ENCODE assay signal across 8 cellular contexts in the genomic region with DNA sequence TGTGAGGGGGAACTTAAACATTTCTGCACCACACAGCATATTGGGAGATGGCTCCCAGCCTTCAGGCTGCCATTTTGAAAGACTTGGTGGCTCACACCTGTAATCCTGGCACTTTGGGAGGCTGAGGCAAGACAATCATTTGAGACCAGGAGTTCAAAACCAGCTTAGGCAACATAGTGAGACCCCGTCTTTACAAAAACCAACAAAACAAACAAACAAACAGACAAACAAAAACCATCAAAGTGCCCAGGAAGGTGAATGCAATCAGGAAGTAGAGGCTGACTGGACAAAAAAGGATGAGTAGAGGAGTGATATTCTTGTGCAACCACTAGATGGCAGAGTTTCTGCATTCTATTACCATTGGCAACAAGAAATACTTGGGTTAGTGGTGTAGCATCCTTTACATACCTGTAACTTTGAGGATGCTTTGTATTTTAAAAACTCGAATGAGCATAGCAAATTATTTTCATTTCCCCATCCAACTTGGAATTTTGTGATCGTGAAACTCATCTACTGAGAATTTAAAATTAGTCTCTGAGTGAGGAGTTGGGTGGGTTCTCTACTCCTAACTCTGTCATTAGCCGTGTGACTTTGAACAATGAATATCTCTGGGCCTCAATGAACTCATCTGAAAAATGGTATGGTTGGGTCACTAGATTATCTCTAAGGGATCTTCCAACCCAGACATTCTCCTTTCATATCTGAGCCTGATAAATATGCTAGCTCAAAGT.
DNase-seq lines count a peak whose midpoint lies in the region; ATAC-seq and TF ChIP-seq lines count a peak whose summit lies in the region.

No MANE protein-coding gene starts in this region.

- no peak for TF ChIP-seq POLR2A in vagina (IDR thresholded peaks at IDR 0.05)

- TF ChIP-seq CTCF in LNCAP (IDR thresholded peaks at IDR 0.05): peak; percentile 79
- TF ChIP-seq CTCF in lower lobe of right lung (IDR thresholded peaks at IDR 0.05): peak; percentile 72
- TF ChIP-seq CTCF in vagina (IDR thresholded peaks at IDR 0.05): peak; percentile 57 to 79 (median 73)

- H3K9me3 ChIP-seq in lower lobe of right lung (no peaks in the 10 kb centered on the region), vagina (no peaks in the 10 kb centered on the region)

- H3K27ac ChIP-seq in lower lobe of right lung: no peak overlapping the region
- H3K27ac ChIP-seq in vagina: no peak overlapping the region

- H3K4me3 ChIP-seq in lower lobe of right lung: no peak overlapping the region
- H3K4me3 ChIP-seq in vagina: no peak overlapping the region

- peaks cover 6% of the 10 kb centered on the region for H3K4me1 ChIP-seq in lower lobe of right lung
- H3K4me1 ChIP-seq in vagina: no peaks in the 10 kb centered on the region

- intact Hi-C loops in lower lobe of right lung (cut with DNase I) (loop anchor here (5.0 kb wide), 1 partner anchor 122 kb away; no protein-coding TSS in a partner anchor), vagina (cut with DNase I) (loop anchor here (5.0 kb wide), 1 partner anchor 122 kb away; no protein-coding TSS in a partner anchor)

- peak; percentile 64 for DNase-seq in NCI-H1092 treated with DMSO at 0.1 percent for 48 hours (lab: John Stamatoyannopoulos, UW)
- DNase-seq in NCI-H1092 (lab: John Stamatoyannopoulos, UW): no peak
- peak; percentile 68 for DNase-seq in RPMI7951 (ENCODE audit: low read depth)
- DNase-seq in dedifferentiated amniotic fluid mesenchymal stem cell (ENCODE audit: extremely low spot score): peak; percentile 61
- no peak for DNase-seq in lower lobe of right lung
- no peak for DNase-seq in vagina (ENCODE audit: extremely low spot score in 2 of 2)

- no peaks in the 10 kb centered on the region for H3K36me3 ChIP-seq in lower lobe of right lung
- no peaks in the 10 kb centered on the region for H3K36me3 ChIP-seq in vagina

- ATAC-seq in GM19438 (IDR thresholded peaks at IDR 0.05; ENCODE audit: low read depth, unreplicated experiment): peak; percentile 49
- ATAC-seq in lower lobe of right lung: peak; percentile 85

- H3K27me3 ChIP-seq in lower lobe of right lung (ENCODE audit: low read depth) (no peaks in the 10 kb centered on the region), vagina (no peaks in the 10 kb centered on the region)

Comparison
In these comparisons a context has a peak if more than half of its experiments do, and no peak if none do; other contexts are left out.
1. DNase-seq: peak in NCI-H1092 treated with DMSO at 0.1 percent for 48 hours (single experiment), RPMI7951 (single experiment) and dedifferentiated amniotic fluid mesenchymal stem cell (single experiment); none in NCI-H1092 (single experiment), lower lobe of right lung (single experiment) and vagina (0 of 2).
2. Peak in every context shown above with its lines, with median percentiles within 50 percentile points of each other: CTCF ChIP-seq.